ENCODE assay signal across 32 cellular contexts in the genomic region with DNA sequence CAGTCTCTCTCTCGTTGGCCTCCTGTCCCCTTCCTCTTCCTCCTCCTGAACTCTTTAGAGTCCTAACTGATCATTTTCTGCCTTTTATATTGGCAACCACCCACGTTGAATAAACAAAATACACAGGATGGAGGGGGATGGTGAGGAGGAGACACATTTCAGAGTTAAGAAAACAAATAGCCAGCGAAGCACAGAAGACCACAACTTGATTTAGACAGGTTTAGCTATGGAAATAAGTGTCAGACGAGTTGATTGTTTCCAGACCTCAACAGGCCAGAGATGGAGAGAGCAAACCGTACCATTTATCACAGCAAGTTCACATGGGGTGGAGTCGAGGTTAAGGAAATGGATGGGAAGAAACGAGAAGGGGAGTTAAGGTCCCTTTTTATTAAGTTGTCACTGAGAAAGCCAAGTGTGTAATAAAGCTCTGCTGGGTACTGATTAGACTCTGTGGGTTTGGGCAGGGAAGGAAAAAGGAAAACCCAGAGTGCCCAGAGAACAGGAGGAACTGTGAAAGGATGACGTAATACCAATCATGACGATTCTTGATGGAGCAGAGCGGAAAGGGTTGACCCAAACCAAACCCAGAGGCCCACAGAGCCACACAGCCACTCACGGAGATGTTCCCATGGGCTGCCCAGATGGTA. TPM values are rescaled to one million over a fixed set of nuclear protein-coding genes. Genes with fewer than 3 reads are reported as not detected.
DNase-seq lines count a peak whose midpoint lies in the region; ATAC-seq, FAIRE-seq and TF ChIP-seq lines count a peak whose summit lies in the region.
"Had no signal": no experiment of that assay in that cellular context is flagged by ENCODE, and none has a peak within 500 bp of the region (broad histone marks: within the 10 kb centered on the region; RNA-seq: fewer than 3 reads in every experiment).

No MANE protein-coding gene starts in this region.

- intact Hi-C loops in PC-9 (cut with micrococcal nuclease; ENCODE audit: unreplicated experiment): no loop called here
- intact Hi-C loops in K562 (cut with micrococcal nuclease): no loop called here

- peaks cover 56% of the 10 kb centered on the region for H3F3A ChIP-seq in PC-9 (ENCODE audit: insufficient read depth, low read depth)

- no peak for FAIRE-seq in K562 (lab: Jason Lieb, UNC)
- FAIRE-seq: colon, GM18507, H1, keratinocyte had no signal

- no peaks in the 10 kb centered on the region for H3K9me3 Mint-ChIP-seq in nephron
- H3K9me3 Mint-ChIP-seq in activated T-helper 17 cell treated with anti-CD3 and anti-CD28 coated beads, Interleukin-2, amount 50 U/mL, for 72 hours: no peaks in the 10 kb centered on the region
- H3K9me3 Mint-ChIP-seq: activated naive CD8-positive, alpha-beta T cell treated with anti-CD3 and anti-CD28 coated beads, Interleukin-2, amount 50 U/mL, for 24 hours; effector memory CD8-positive, alpha-beta T cell; stimulated activated naive CD8-positive, alpha-beta T cell treated with anti-CD3 and anti-CD28 coated beads, Interleukin-15, amount 100 ng/mL, for 72 hours had no signal

- in situ Hi-C loops in K562 (cut with MboI): no loop called here

- CTCF ChIA-PET in PC-9 (lab: Charles Lee) (no interaction called here), K562 (lab: Yijun Ruan, JAX; ENCODE audit: low intra/inter-chr PET ratio) (no interaction called here)

- H3K36me3 ChIP-seq in PC-9 (ENCODE audit: low read depth) (no peaks in the 10 kb centered on the region), K562 (ENCODE audit: control insufficient read depth, insufficient read depth, low read length) (no peaks in the 10 kb centered on the region)
- H3K36me3 ChIP-seq: breast epithelium, lower lobe of right lung, tibial nerve had no signal

- POLR2A ChIA-PET in PC-9 (lab: Charles Lee; ENCODE audit: unreplicated experiment) (interaction anchor here (0.9 kb wide), 1 partner anchor 28 kb away, joined by 6 read pairs; no protein-coding TSS in a partner anchor), K562 (lab: Yijun Ruan, JAX) (no interaction called here)

- H3K4me1 ChIP-seq in PC-9 (replicated peaks; ENCODE audit: insufficient read depth) (peaks cover 69% of the 10 kb centered on the region), K562 (replicated peaks in 1 of 2; ENCODE audit: control insufficient read depth in 2 of 2, insufficient read depth in 2 of 2, low read length in 2 of 2) (peaks cover 3 to 4% of the 10 kb centered on the region in 2 experiments; a peak in 3 of 5 replicates)
- H3K4me1 ChIP-seq: breast epithelium, lower lobe of right lung had no signal

- H3K79me2 ChIP-seq in PC-9 (ENCODE audit: low read depth) (no peaks in the 10 kb centered on the region), K562 (ENCODE audit: control insufficient read depth, insufficient read depth, low read length) (no peaks in the 10 kb centered on the region)

- H2AFZ ChIP-seq in PC-9 (no peak overlapping the region), K562 (ENCODE audit: low read depth, low read length) (no peak overlapping the region)

- H3K27ac Mint-ChIP-seq in nephron: peak overlapping the region; percentile 11 to 18 (median 13)
- H3K27ac Mint-ChIP-seq in activated T-helper 17 cell treated with anti-CD3 and anti-CD28 coated beads, Interleukin-2, amount 50 U/mL, for 72 hours: no peak overlapping the region
- H3K27ac Mint-ChIP-seq: activated CD4-positive, alpha-beta T cell treated with anti-CD3 and anti-CD28 coated beads for 36 hours; activated naive CD8-positive, alpha-beta T cell treated with anti-CD3 and anti-CD28 coated beads, Interleukin-2, amount 50 U/mL, for 24 hours; B cell; effector memory CD8-positive, alpha-beta T cell; stimulated activated naive CD8-positive, alpha-beta T cell treated with anti-CD3 and anti-CD28 coated beads, Interleukin-15, amount 100 ng/mL, for 72 hours had no signal

- no peaks in the 10 kb centered on the region for H3K9me1 ChIP-seq in K562 (ENCODE audit: control insufficient read depth, insufficient read depth, low read length)

- no peak for TF ChIP-seq POLR2A in K562 (conservative IDR thresholded peaks at IDR 0.05)

- no peak for ATAC-seq in K562
- no peak for ATAC-seq in activated T-helper 17 cell treated with anti-CD3 and anti-CD28 coated beads, Interleukin-2, amount 50 U/mL, for 72 hours (replicated peaks)
- ATAC-seq: activated CD4-positive, alpha-beta T cell treated with anti-CD3 and anti-CD28 coated beads for 36 hours; activated naive CD8-positive, alpha-beta T cell treated with anti-CD3 and anti-CD28 coated beads, Interleukin-2, amount 50 U/mL, for 24 hours; effector memory CD8-positive, alpha-beta T cell; esophagus mucosa; lower lobe of right lung; stimulated activated naive CD8-positive, alpha-beta T cell treated with anti-CD3 and anti-CD28 coated beads, Interleukin-15, amount 100 ng/mL, for 72 hours had no signal

- TF ChIP-seq EP300 in K562 (IDR thresholded peaks at IDR 0.05; ENCODE audit: low read length): no peak

- H3K36me3 Mint-ChIP-seq in nephron (ENCODE audit: low read depth): no peaks in the 10 kb centered on the region
- H3K36me3 Mint-ChIP-seq in activated T-helper 17 cell treated with anti-CD3 and anti-CD28 coated beads, Interleukin-2, amount 50 U/mL, for 72 hours (ENCODE audit: low read depth): no peaks in the 10 kb centered on the region

- TF ChIP-seq CTCF in PC-9 (conservative IDR thresholded peaks at IDR 0.05): no peak
- no peak for TF ChIP-seq CTCF in K562 (IDR thresholded peaks at IDR 0.05 in 2 of 3, conservative IDR thresholded peaks at IDR 0.05 in 1 of 3; ENCODE audit: insufficient read depth in 2 of 3, low read depth in 1 of 3, low read length in 3 of 3)
- no peak for TF ChIP-seq CTCF in nephron (IDR thresholded peaks at IDR 0.05; ENCODE audit: unreplicated experiment in 3 of 3)

- H4K20me1 ChIP-seq in PC-9 (ENCODE audit: insufficient read depth): no peaks in the 10 kb centered on the region
- H4K20me1 ChIP-seq in K562 (replicated peaks; ENCODE audit: control insufficient read depth, insufficient read depth, low read length): no peaks in the 10 kb centered on the region

- no peaks in the 10 kb centered on the region for H3K9me2 ChIP-seq in PC-9 (ENCODE audit: insufficient read depth)

- BruUV-seq in PC-9 (replicated peaks; lab: Mats Ljungman, UMichigan): no TSS peak
- no TSS peak for BruUV-seq in K562 (replicated peaks; lab: Mats Ljungman, UMichigan)

- no peaks in the 10 kb centered on the region for H3K27me3 ChIP-seq in PC-9 (ENCODE audit: insufficient read depth, low read depth)
- H3K27me3 ChIP-seq in K562 (ENCODE audit: control insufficient read depth in 2 of 2, insufficient read depth in 2 of 2, low read length in 2 of 2): no peaks in the 10 kb centered on the region; a peak in 1 of 5 replicates
- H3K27me3 ChIP-seq: breast epithelium, tibial nerve had no signal

- 24% methylated on average over 8 of the region's 11 CpGs for WGBS in K562 (ENCODE audit: insufficient coverage, low coverage, missing lambda C conversion rate)

- H3K27me3 Mint-ChIP-seq in nephron (ENCODE audit: low read depth): no peaks in the 10 kb centered on the region
- peaks cover 20% of the 10 kb centered on the region for H3K27me3 Mint-ChIP-seq in activated T-helper 17 cell treated with anti-CD3 and anti-CD28 coated beads, Interleukin-2, amount 50 U/mL, for 72 hours
- H3K27me3 Mint-ChIP-seq: B cell; stimulated activated naive CD8-positive, alpha-beta T cell treated with anti-CD3 and anti-CD28 coated beads, Interleukin-15, amount 100 ng/mL, for 72 hours had no signal

- H3K4me3 Mint-ChIP-seq in nephron: no peak overlapping the region
- no peak overlapping the region for H3K4me3 Mint-ChIP-seq in activated T-helper 17 cell treated with anti-CD3 and anti-CD28 coated beads, Interleukin-2, amount 50 U/mL, for 72 hours
- H3K4me3 Mint-ChIP-seq: activated CD4-positive, alpha-beta T cell treated with anti-CD3 and anti-CD28 coated beads for 36 hours; activated naive CD8-positive, alpha-beta T cell treated with anti-CD3 and anti-CD28 coated beads, Interleukin-2, amount 50 U/mL, for 24 hours; B cell; effector memory CD8-positive, alpha-beta T cell; stimulated activated naive CD8-positive, alpha-beta T cell treated with anti-CD3 and anti-CD28 coated beads, Interleukin-15, amount 100 ng/mL, for 72 hours had no signal

- H3K4me2 ChIP-seq in PC-9 (peak overlapping the region; percentile 19; the same call in 1 of the 2 replicates), K562 (ENCODE audit: insufficient read depth, low read length) (no peak overlapping the region)
- H3K4me2 ChIP-seq: KMS-11 had no signal

- TF ChIP-seq RAD21 in K562 (CRISPR knock-in tag; conservative IDR thresholded peaks at IDR 0.05 in 1 of 2, IDR thresholded peaks at IDR 0.05 in 1 of 2): no peak

- H3K4me1 Mint-ChIP-seq in nephron: peaks cover 8% of the 10 kb centered on the region
- no peaks in the 10 kb centered on the region for H3K4me1 Mint-ChIP-seq in activated T-helper 17 cell treated with anti-CD3 and anti-CD28 coated beads, Interleukin-2, amount 50 U/mL, for 72 hours
- H3K4me1 Mint-ChIP-seq: activated CD4-positive, alpha-beta T cell treated with anti-CD3 and anti-CD28 coated beads for 36 hours; activated naive CD8-positive, alpha-beta T cell treated with anti-CD3 and anti-CD28 coated beads, Interleukin-2, amount 50 U/mL, for 24 hours; B cell; stimulated activated naive CD8-positive, alpha-beta T cell treated with anti-CD3 and anti-CD28 coated beads, Interleukin-15, amount 100 ng/mL, for 72 hours had no signal

- no peaks in the 10 kb centered on the region for H3K9me3 ChIP-seq in PC-9 (ENCODE audit: insufficient read depth, low read depth)
- no peaks in the 10 kb centered on the region for H3K9me3 ChIP-seq in K562 (replicated peaks; ENCODE audit: control insufficient read depth, insufficient read depth, low read depth, low read length)
- H3K9me3 ChIP-seq: breast epithelium, lower lobe of right lung, tibial nerve had no signal

- peak overlapping the region; percentile 96 for H3K27ac ChIP-seq in PC-9
- H3K27ac ChIP-seq in K562 (ENCODE audit: extremely low read depth, low read depth, low read length): no peak overlapping the region
- H3K27ac ChIP-seq: KMS-11, lower lobe of right lung, tibial nerve had no signal

- H3K4me3 ChIP-seq in PC-9 (no peak overlapping the region), K562 (no peak overlapping the region)
- H3K4me3 ChIP-seq: breast epithelium, lower lobe of right lung, tibial nerve had no signal

- DNase-seq in GDM1 (lab: John Stamatoyannopoulos, UW): peak; percentile 22
- DNase-seq in PC-9: no peak
- no peak for DNase-seq in K562 (ENCODE audit: extremely low read depth in 1 of 4, low spot score in 3 of 4)
- no peak for DNase-seq in middle frontal gyrus (ENCODE audit: extremely low spot score, low spot score)
- no peak for DNase-seq in superior temporal gyrus (ENCODE audit: extremely low spot score)
- DNase-seq in SW480 (ENCODE audit: low spot score): no peak
- DNase-seq: activated CD4-positive, alpha-beta T cell treated with anti-CD3 and anti-CD28 coated beads for 36 hours; activated gamma-delta T cell treated with Interleukin-2 at 50 U/mL for 16 hours; activated naive CD8-positive, alpha-beta T cell treated with anti-CD3 and anti-CD28 coated beads, Interleukin-2, amount 50 U/mL, for 24 hours; activated T-cell treated with anti-CD3 and anti-CD28 coated beads, Interleukin-2, amount 50 U/mL, for 1 hour; DMS53; effector memory CD8-positive, alpha-beta T cell; GF-D8; lower lobe of right lung; NCI-H1930; NCI-H345; NCI-H82; Right ventricle myocardium superior; stimulated activated naive CD8-positive, alpha-beta T cell treated with anti-CD3 and anti-CD28 coated beads, Interleukin-15, amount 100 ng/mL, for 72 hours; SW 1271 had no signal

- H3K9ac ChIP-seq in K562 (ENCODE audit: insufficient read depth in 1 of 2, low read depth in 2 of 2, low read length in 2 of 2): no peak overlapping the region
- H3K9ac ChIP-seq: KMS-11 had no signal

RNA-seq across cellular contexts. Expression of a gene that starts 11.1 kb away (rescaled TPM):
- total RNA-seq in PC-9 (2021) (0.70 and 0.90 TPM in 2 replicates), K562 (2014; rRNA removed) (not detected in 2 replicates), K562 (2014; rRNA removed; fragmentation: Illumina TruSeq; extraction: Trizol) (not detected in 2 replicates), K562 (2015; rRNA removed; fragmentation: Illumina TruSeq; extraction: Trizol) (not detected in 2 replicates), K562 (2021) (not detected in 2 replicates)
- not detected in 2 replicates for total RNA-seq in K562 (2011; cell fraction: chromatin; rRNA removed; ENCODE audit: low replicate concordance)
- total RNA-seq in K562 (2011; cell fraction: nucleolus; rRNA removed): not detected in 2 replicates
- total RNA-seq in K562 (2011; cell fraction: nucleoplasm; rRNA removed): not detected in 2 replicates
- polyA plus RNA-seq in K562 (2011; rRNA removed) (not detected in 2 replicates), K562 (2014; fragmentation: Illumina TruSeq; extraction: Trizol) (not detected in 2 replicates), K562 (2014; fragmentation: Nextera tagmentation; extraction: Ambion mirVana) (not detected), K562 (2014; rRNA removed) (0.13 TPM in 1 of 2 replicates, not detected in the other)
- not detected in 2 replicates for polyA plus RNA-seq in K562 (2011; cell fraction: cytosol; rRNA removed)
- not detected in 2 replicates for polyA plus RNA-seq in K562 (2011; cell fraction: nucleus; rRNA removed)
- polyA plus RNA-seq in K562 (2012): not detected in 2 replicates
- polyA minus RNA-seq in K562 (2011; rRNA and poly(A)+ RNA removed): not detected in 2 replicates
- polyA minus RNA-seq in K562 (2011; cell fraction: cytosol; rRNA and poly(A)+ RNA removed): not detected in 2 replicates
- not detected in 2 replicates for polyA minus RNA-seq in K562 (2011; cell fraction: nucleus; rRNA and poly(A)+ RNA removed)
- total RNA-seq in activated T-helper 17 cell treated with anti-CD3 and anti-CD28 coated beads, Interleukin-2, amount 50 U/mL, for 72 hours: not detected
- total RNA-seq: B cell, OCI-LY7 had no signal
